In the genomic region with DNA sequence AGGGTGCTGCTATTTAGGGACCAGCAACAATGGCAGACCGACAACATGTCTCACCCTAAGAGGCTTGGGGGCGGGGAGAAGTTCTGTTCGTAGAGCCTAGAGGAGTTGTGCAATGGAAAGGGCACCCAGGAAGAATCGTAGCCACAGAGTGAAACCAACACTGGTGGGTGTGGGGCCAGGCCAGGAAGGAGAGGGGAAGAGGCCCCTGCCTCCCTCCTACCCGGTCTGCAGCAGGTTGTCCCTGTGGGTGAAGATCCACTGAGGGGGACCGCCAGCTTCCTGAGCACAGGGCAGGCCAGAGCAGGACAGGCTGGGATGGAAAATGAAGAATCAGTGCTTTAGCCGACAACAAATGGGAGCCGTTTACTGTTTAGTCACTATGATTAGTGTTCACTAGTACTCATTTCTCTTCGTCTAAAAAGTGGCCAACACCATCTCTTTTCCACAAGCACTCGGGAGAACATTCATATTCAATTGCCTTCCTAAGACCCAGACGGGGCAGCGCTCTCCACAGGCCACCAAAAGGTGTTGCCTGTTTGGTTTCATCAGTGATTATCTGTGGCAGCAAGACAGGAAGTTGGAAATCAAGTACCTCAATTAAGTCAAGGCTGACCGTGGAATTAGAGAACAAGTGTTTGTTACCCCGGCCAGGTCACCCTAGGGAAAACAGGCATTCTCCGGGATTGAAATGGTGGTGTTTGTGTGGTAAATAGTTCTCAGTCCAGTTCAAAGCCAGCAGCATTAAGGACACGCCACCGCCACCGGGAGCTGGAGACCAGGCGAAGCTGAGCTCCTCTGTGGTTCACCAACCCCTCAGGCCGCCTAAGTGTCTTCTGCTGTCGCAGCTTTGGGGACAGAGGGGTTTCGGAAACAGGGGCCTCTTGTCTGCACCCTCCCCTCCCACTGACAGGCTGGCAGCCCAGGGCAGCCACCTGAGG, we compare ENCODE assay signal across 8 cellular contexts. TPM values are rescaled to one million over a fixed set of nuclear protein-coding genes. Genes with fewer than 3 reads are reported as not detected.
A peak's percentile ranks its signal among the peaks of the same experiment; 100 is the strongest.
DNase-seq lines count a peak whose midpoint lies in the region; ATAC-seq and TF ChIP-seq lines count a peak whose summit lies in the region.

No MANE protein-coding gene starts in this region.

- H3K27me3 ChIP-seq in ACC112 (ENCODE audit: insufficient read depth, low read length) = no peaks in the 10 kb centered on the region
- no peaks in the 10 kb centered on the region for H3K27me3 ChIP-seq in brain microvascular endothelial cell (replicated peaks)
- H3K27me3 ChIP-seq in liver (ENCODE audit: control insufficient read depth in 4 of 4, insufficient read depth in 4 of 4, low read length in 3 of 4) = no peaks in the 10 kb centered on the region

- 31% methylated on average over 22 of the region's 22 CpGs for WGBS in liver

- TF ChIP-seq CTCF in brain microvascular endothelial cell (IDR thresholded peaks at IDR 0.05; ENCODE audit: low read depth, low read length, missing control alignments) (no peak), liver (IDR thresholded peaks at IDR 0.05; ENCODE audit: low read depth, low read length, missing input control) (no peak), GM13977 (IDR thresholded peaks at IDR 0.05; ENCODE audit: extremely low read depth, insufficient read depth, missing control alignments) (no peak)

- H3K27ac ChIP-seq in ACC112 (ENCODE audit: low read depth, low read length) = no peak overlapping the region
- no peak overlapping the region for H3K27ac ChIP-seq in brain microvascular endothelial cell
- peak overlapping the region; percentile 85 to 93 for H3K27ac ChIP-seq in liver (ENCODE audit: low read depth in 1 of 2, low read length in 2 of 2)

- peak in 3 of 5 donors; percentile 13 to 77 (median 19) for DNase-seq in T-helper 1 cell
- no peak for DNase-seq in brain microvascular endothelial cell
- peak in 2 of 3 experiments; percentile 41 to 65 for DNase-seq in stimulated activated CD4-positive, alpha-beta T cell treated with anti-CD3 and anti-CD28 coated beads, TNF-alpha, amount 100 ng/mL, for 24 hours (ENCODE audit: low read depth in 3 of 3)
- no peak for DNase-seq in GM13977 (ENCODE audit: low spot score)

- H3K4me1 ChIP-seq in ACC112 (ENCODE audit: control insufficient read depth, insufficient read depth, low read length, unreplicated experiment) (peaks cover 8% of the 10 kb centered on the region), liver (ENCODE audit: control insufficient read depth in 4 of 4, insufficient read depth in 4 of 4, low read length in 3 of 4) (peaks cover 6 to 26% (median 13%) of the 10 kb centered on the region in 4 donors)

- peak overlapping the region; percentile 92 for H2AFZ ChIP-seq in ACC112 (ENCODE audit: low read length, unreplicated experiment)

- no peaks in the 10 kb centered on the region for H3K36me3 ChIP-seq in ACC112 (ENCODE audit: insufficient read depth, low read length)
- no peaks in the 10 kb centered on the region for H3K36me3 ChIP-seq in brain microvascular endothelial cell (replicated peaks)
- H3K36me3 ChIP-seq in liver (ENCODE audit: control insufficient read depth in 4 of 4, insufficient read depth in 3 of 4, low read depth in 1 of 4, low read length in 3 of 4) = no peaks in the 10 kb centered on the region

- H3K9me3 ChIP-seq in liver (ENCODE audit: control insufficient read depth in 4 of 4, low read length in 3 of 4) = no peaks in the 10 kb centered on the region

- in situ Hi-C loops in brain microvascular endothelial cell (cut with HindIII; ENCODE audit: low pct_ligation_motif_present, low sequenced_read_pairs) (no loop called here), GM13977 (cut with MboI; ENCODE audit: low pct_unique_long_range_greater_than_20kb, low sequenced_read_pairs, unreplicated experiment) (no loop called here)

- peak overlapping the region; percentile 96 for H3K4me3 ChIP-seq in ACC112 (ENCODE audit: low read depth, low read length)
- peak overlapping the region; percentile 61 for H3K4me3 ChIP-seq in brain microvascular endothelial cell (ENCODE audit: low read depth, low read length)
- H3K4me3 ChIP-seq in liver (ENCODE audit: low read depth in 1 of 3, low read length in 3 of 3) = peak overlapping the region; percentile 65 to 89 (median 79)

- peak overlapping the region; percentile 24 to 66 for H3K9ac ChIP-seq in liver (ENCODE audit: low read depth in 1 of 2, low read length in 2 of 2)

- ATAC-seq in HG02852 (IDR thresholded peaks at IDR 0.05; ENCODE audit: unreplicated experiment) (peak; percentile 8), HG03469 (IDR thresholded peaks at IDR 0.05; ENCODE audit: unreplicated experiment) (no peak)

- H3K79me2 ChIP-seq in ACC112 (ENCODE audit: control insufficient read depth, insufficient read depth, low read length, unreplicated experiment) = peaks cover 20% of the 10 kb centered on the region

- TF ChIP-seq RAD21 in liver (IDR thresholded peaks at IDR 0.05) = no peak

TF ChIP-seq in liver, 16 proteins besides CTCF, POLR2A, EP300 and RAD21:
- TF ChIP-seq TAF1 (conservative IDR thresholded peaks at IDR 0.05) = peak; percentile 27
- TF ChIP-seq JUND (IDR thresholded peaks at IDR 0.05) = no peak
- no peak for TF ChIP-seq FOXA1 (IDR thresholded peaks at IDR 0.05)
- TF ChIP-seq, protein P1, sequence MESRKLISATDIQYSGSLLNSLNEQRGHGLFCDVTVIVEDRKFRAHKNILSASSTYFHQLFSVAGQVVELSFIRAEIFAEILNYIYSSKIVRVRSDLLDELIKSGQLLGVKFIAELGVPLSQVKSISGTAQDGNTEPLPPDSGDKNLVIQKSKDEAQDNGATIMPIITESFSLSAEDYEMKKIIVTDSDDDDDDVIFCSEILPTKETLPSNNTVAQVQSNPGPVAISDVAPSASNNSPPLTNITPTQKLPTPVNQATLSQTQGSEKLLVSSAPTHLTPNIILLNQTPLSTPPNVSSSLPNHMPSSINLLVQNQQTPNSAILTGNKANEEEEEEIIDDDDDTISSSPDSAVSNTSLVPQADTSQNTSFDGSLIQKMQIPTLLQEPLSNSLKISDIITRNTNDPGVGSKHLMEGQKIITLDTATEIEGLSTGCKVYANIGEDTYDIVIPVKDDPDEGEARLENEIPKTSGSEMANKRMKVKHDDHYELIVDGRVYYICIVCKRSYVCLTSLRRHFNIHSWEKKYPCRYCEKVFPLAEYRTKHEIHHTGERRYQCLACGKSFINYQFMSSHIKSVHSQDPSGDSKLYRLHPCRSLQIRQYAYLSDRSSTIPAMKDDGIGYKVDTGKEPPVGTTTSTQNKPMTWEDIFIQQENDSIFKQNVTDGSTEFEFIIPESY (IDR thresholded peaks at IDR 0.05) = no peak
- TF ChIP-seq SP1 (IDR thresholded peaks at IDR 0.05) = no peak
TF ChIP-seq in liver: peak in this region for 1.

RNA-seq across cellular contexts. Expression of gene ATP11A, which starts 1.0 kb away (rescaled TPM):
- 10 to 100 TPM; 17.3 to 27.9 TPM for total RNA-seq in liver
- polyA plus RNA-seq in liver = 10 to 100 TPM in 1 of 2 donors, 1 to 10 TPM in 1; 8.7 to 10.2 TPM

Comparison
In these comparisons a context has a peak if more than half of its experiments do, and no peak if none do; other contexts are left out.
1. H3K27ac ChIP-seq: peak in liver (2 of 2); none in ACC112 (single experiment) and brain microvascular endothelial cell (single experiment).
2. DNase-seq: peak in T-helper 1 cell (3 of 5) and stimulated activated CD4-positive, alpha-beta T cell treated with anti-CD3 and anti-CD28 coated beads, TNF-alpha, amount 100 ng/mL, for 24 hours (2 of 3); none in brain microvascular endothelial cell (single experiment) and GM13977 (single experiment).
3. Peak in every context shown above with its lines, with median percentiles within 50 percentile points of each other: H3K4me3 ChIP-seq.